22 cellular contexts compared by ENCODE assay signal in genomic region chrX:85569691-85570090, GRCh38.
DNase-seq lines count a peak whose midpoint lies in the region; ATAC-seq and TF ChIP-seq lines count a peak whose summit lies in the region.
"Had no signal": no experiment of that assay in that cellular context is flagged by ENCODE, and none has a peak within 500 bp of the region (broad histone marks: within the 10 kb centered on the region; RNA-seq: fewer than 3 reads in every experiment).

No MANE protein-coding gene starts in this region.

- TF ChIP-seq POLR2A in vagina (IDR thresholded peaks at IDR 0.05) = no peak

- ATAC-seq in GM19452 (IDR thresholded peaks at IDR 0.05; ENCODE audit: unreplicated experiment) = no peak
- ATAC-seq: left lung, Panc1, psoas muscle had no signal

- POLR2A ChIA-PET in GM10248 (lab: Yijun Ruan, JAX) = no interaction called here

- intact Hi-C loops in vagina (cut with DNase I) = no loop called here

- H3K4me1 ChIP-seq in vagina = no peaks in the 10 kb centered on the region
- H3K4me1 ChIP-seq: left lung, psoas muscle had no signal

- peak; percentile 34 for DNase-seq in DMS53 (lab: John Stamatoyannopoulos, UW)
- DNase-seq in DMS53 treated with DMSO at 0.1 percent for 48 hours (lab: John Stamatoyannopoulos, UW; ENCODE audit: unreplicated experiment) = no peak
- peak; percentile 38 for DNase-seq in NCI-H2081 treated with DMSO at 0.1 percent for 48 hours (lab: John Stamatoyannopoulos, UW)
- DNase-seq in NCI-H748 treated with DMSO at 0.1 percent for 48 hours (lab: John Stamatoyannopoulos, UW) = peak; percentile 51
- no peak for DNase-seq in activated CD8-positive, alpha-beta memory T cell treated with anti-CD3 and anti-CD28 coated beads, Interleukin-2, amount 50 U/mL, for 4 hours
- DNase-seq in vagina (ENCODE audit: extremely low spot score in 2 of 2) = no peak
- no peak for DNase-seq in GM10248 (ENCODE audit: extremely low spot score)
- DNase-seq: 8988T; activated B cell treated with CpG ODN at 0.5 μM for 24 hours; activated CD4-positive, alpha-beta T cell treated with anti-CD3 and anti-CD28 coated beads, Interleukin-2, amount 50 U/mL, for 4 hours; amygdala; effector CD4-positive, alpha-beta T cell; left lung; NCI-H1694 treated with DMSO at 0.1 percent for 48 hours; NCI-H2227 treated with DMSO at 0.1 percent for 48 hours; psoas muscle; SHP77; stimulated activated naive CD4-positive, alpha-beta T cell treated with Interleukin-2 at 50 U/mL for 16 hours; T1000 had no signal

- H3K9me3 ChIP-seq in vagina = no peaks in the 10 kb centered on the region
- H3K9me3 ChIP-seq: left lung, psoas muscle had no signal

- no peak overlapping the region for H3K4me3 ChIP-seq in vagina
- H3K4me3 ChIP-seq: left lung, psoas muscle had no signal

- CTCF ChIA-PET in GM10248 (lab: Yijun Ruan, JAX) = no interaction called here

- H3K36me3 ChIP-seq in vagina = no peaks in the 10 kb centered on the region
- H3K36me3 ChIP-seq: left lung had no signal

- H3K27me3 ChIP-seq in vagina = no peaks in the 10 kb centered on the region
- H3K27me3 ChIP-seq: left lung had no signal

- H3K27ac ChIP-seq in vagina = no peak overlapping the region
- H3K27ac ChIP-seq: epithelial cell of prostate, left lung, psoas muscle had no signal

- no peak for TF ChIP-seq CTCF in vagina (IDR thresholded peaks at IDR 0.05)
- TF ChIP-seq CTCF in GM10248 (IDR thresholded peaks at IDR 0.05; ENCODE audit: control extremely low read depth, extremely low read depth, low read depth, missing control alignments) = no peak

Comparison
In these comparisons a context has a peak if more than half of its experiments do, and no peak if none do; other contexts are left out.
1. DNase-seq: peak in DMS53 (single experiment), NCI-H2081 treated with DMSO at 0.1 percent for 48 hours (single experiment) and NCI-H748 treated with DMSO at 0.1 percent for 48 hours (single experiment); none in DMS53 treated with DMSO at 0.1 percent for 48 hours (single experiment), activated CD8-positive, alpha-beta memory T cell treated with anti-CD3 and anti-CD28 coated beads, Interleukin-2, amount 50 U/mL, for 4 hours (single experiment), vagina (0 of 2) and GM10248 (single experiment).